Comparison of ENCODE assay signal across 8 cellular contexts in the genomic region with DNA sequence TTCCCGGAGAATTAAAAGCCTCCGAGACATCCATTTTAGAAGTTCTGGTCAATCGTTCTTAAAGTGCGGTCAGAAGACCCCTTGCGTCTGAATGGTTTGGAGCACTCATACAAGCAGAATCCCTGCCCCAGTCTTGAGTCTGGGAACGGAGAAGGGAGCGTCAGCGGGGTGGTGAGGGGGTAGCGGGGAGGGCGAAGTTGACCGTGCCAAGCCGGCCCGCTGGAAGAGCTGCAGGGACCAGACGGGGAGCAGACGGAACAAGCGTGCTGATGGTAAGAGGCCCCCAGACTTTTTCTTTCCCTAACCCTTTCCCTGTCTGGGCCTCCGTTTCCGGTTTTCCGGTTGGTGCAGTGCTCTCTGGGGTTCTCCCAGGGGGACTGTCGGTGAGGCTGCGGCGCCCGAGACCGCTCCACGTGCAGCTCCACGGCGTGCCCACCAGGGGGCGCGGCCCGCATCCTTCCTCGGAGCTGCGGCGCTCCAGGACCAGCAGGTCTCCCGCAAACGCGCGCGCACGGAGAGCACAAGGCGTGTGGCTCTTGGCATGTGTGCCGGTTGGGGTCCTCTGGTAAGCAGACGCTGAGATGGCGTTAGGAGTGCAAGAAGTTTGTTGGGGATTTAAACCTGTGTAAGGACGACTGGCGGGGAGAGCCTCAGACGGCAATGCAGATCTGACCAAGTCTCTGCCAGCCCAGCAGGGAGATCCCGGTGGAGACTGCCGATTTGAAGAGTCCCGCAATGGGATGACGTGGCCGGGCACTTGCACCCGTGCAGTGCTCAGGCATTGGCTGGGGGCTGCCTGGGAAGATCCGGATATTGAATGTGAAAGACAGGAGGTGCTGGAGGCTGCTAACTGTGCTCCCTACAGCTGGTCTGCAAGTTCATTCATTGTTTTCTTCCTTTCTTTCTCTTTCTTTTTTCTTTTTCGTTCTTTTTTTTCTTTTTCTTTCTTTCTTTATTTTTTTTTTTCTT. TPM values are rescaled to one million over a fixed set of nuclear protein-coding genes. Genes with fewer than 3 reads are reported as not detected.
DNase-seq lines count a peak whose midpoint lies in the region; ATAC-seq and TF ChIP-seq lines count a peak whose summit lies in the region.

No MANE protein-coding gene starts in this region.

- H3K36me3 Mint-ChIP-seq in CD8-positive, alpha-beta T cell, result no peaks in the 10 kb centered on the region

- POLR2A ChIA-PET in CD8-positive, alpha-beta T cell (lab: Charles Lee), result no interaction called here

- H3K27ac Mint-ChIP-seq in CD8-positive, alpha-beta T cell, result no peak overlapping the region

- H3K4me3 Mint-ChIP-seq in CD8-positive, alpha-beta T cell, result peak overlapping the region; percentile 75

- H3K4me1 ChIP-seq in CD8-positive, alpha-beta T cell (ENCODE audit: insufficient read depth, low read length), result peaks cover 8% of the 10 kb centered on the region

- H3K27me3 ChIP-seq in CD8-positive, alpha-beta T cell (ENCODE audit: insufficient read depth, low read length), result no peaks in the 10 kb centered on the region
- peaks cover 8% of the 10 kb centered on the region for H3K27me3 ChIP-seq in H7 (ENCODE audit: control insufficient read depth, insufficient read depth, low read length)

- peak; percentile 50 to 84 (median 63) for DNase-seq in CD8-positive, alpha-beta T cell
- peak; percentile 95 for DNase-seq in H7
- DNase-seq in NCI-H2171 (lab: John Stamatoyannopoulos, UW), result peak; percentile 89
- peak; percentile 39 to 54 (median 46) for DNase-seq in activated CD4-positive, CD25-positive, alpha-beta regulatory T cell (lab: John Stamatoyannopoulos, UW)
- DNase-seq in cardiac fibroblast (ENCODE audit: low read depth in 2 of 2), result peak; percentile 80 to 81
- peak; percentile 93 for DNase-seq in islet precursor cell
- DNase-seq in stimulated activated CD4-positive, alpha-beta T cell treated with anti-CD3 and anti-CD28 coated beads, Interleukin-12 subunit alpha, Interleukin-12 subunit beta, amount 100 ng/mL, for 4 hours, result peak; percentile 75

- peak; percentile 95 for ATAC-seq in CD8-positive, alpha-beta T cell
- ATAC-seq in HG02840 (IDR thresholded peaks at IDR 0.05; ENCODE audit: low FRiP score, unreplicated experiment), result no peak

- peaks cover 18% of the 10 kb centered on the region for H3K4me1 Mint-ChIP-seq in CD8-positive, alpha-beta T cell (ENCODE audit: low read depth)

- CTCF ChIA-PET in CD8-positive, alpha-beta T cell (lab: Charles Lee), result interaction anchor here (0.5 to 3.5 kb wide), 18 partner anchors 10 to 391 kb away, joined by 3 to 51 read pairs (median 4); no protein-coding TSS in a partner anchor

- peaks cover 49% of the 10 kb centered on the region for H3K27me3 Mint-ChIP-seq in CD8-positive, alpha-beta T cell (ENCODE audit: low read depth)

- no peak overlapping the region for H3K27ac ChIP-seq in CD8-positive, alpha-beta T cell (ENCODE audit: low read depth, low read length)

- peak; percentile 92 for TF ChIP-seq CTCF in CD8-positive, alpha-beta T cell (IDR thresholded peaks at IDR 0.05)
- peak; percentile 83 for TF ChIP-seq CTCF in cardiac fibroblast (IDR thresholded peaks at IDR 0.05; ENCODE audit: low read depth, low read length)

- peak overlapping the region; percentile 66 for H3K4me3 ChIP-seq in CD8-positive, alpha-beta T cell (ENCODE audit: low read depth, low read length)
- H3K4me3 ChIP-seq in H7 (ENCODE audit: insufficient read depth, low read depth, low read length), result peak overlapping the region; percentile 56
- peak overlapping the region; percentile 31 to 54 for H3K4me3 ChIP-seq in cardiac fibroblast (replicated peaks in 1 of 2; ENCODE audit: low read depth in 2 of 2, low read length in 2 of 2)

- no peaks in the 10 kb centered on the region for H3K9me3 ChIP-seq in CD8-positive, alpha-beta T cell (ENCODE audit: low read length)

- no peaks in the 10 kb centered on the region for H3K36me3 ChIP-seq in CD8-positive, alpha-beta T cell (ENCODE audit: insufficient read depth, low read length)
- H3K36me3 ChIP-seq in H7 (replicated peaks; ENCODE audit: control insufficient read depth, insufficient read depth, low read length), result no peaks in the 10 kb centered on the region

- no peaks in the 10 kb centered on the region for H3K9me3 Mint-ChIP-seq in CD8-positive, alpha-beta T cell

- intact Hi-C loops in CD8-positive, alpha-beta T cell (cut with DNase I, micrococcal nuclease), result loop anchor here (1.0 to 2.0 kb wide), 4 partner anchors 316 to 366 kb away; no protein-coding TSS in a partner anchor

RNA-seq across cellular contexts. Expression of a gene that starts 19.2 kb away (rescaled TPM):
- total RNA-seq in CD8-positive, alpha-beta T cell, result under 1 TPM; 0.08 to 0.17 TPM
- 3.8 and 5.4 TPM in 2 replicates for total RNA-seq in H7 (2014; rRNA removed; shearing (Covaris generic))
